Comparison of ENCODE assay signal across 16 cellular contexts in the genomic region with DNA sequence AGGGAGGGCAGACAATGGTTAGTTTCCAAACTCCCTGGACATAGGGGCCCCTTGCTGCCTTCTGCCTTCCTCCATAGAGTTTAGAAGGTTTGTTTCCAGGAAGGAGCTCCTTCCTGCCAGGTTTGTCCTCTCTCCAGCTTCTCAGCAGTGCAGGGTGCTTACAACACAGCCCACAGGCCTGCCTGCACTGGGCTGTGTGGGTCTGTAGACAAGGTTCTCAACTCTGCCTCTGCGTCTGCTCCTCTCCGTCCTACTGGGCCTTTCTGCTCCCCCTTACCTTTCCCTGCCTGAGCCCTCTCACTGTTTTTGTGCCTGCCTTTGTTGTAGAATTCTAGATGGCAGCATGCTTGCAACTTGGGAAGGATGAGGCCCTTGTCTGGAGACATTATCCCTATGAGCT.
DNase-seq lines count a peak whose midpoint lies in the region; ATAC-seq and TF ChIP-seq lines count a peak whose summit lies in the region.
"Had no signal": no experiment of that assay in that cellular context is flagged by ENCODE, and none has a peak within 500 bp of the region (broad histone marks: within the 10 kb centered on the region; RNA-seq: fewer than 3 reads in every experiment).

No MANE protein-coding gene starts in this region.

- H2AFZ ChIP-seq in SK-N-SH (ENCODE audit: low read depth) = no peak overlapping the region

- H3K79me2 ChIP-seq in SK-N-SH (ENCODE audit: insufficient read depth) = peaks cover 100% of the 10 kb centered on the region

- H4K20me1 ChIP-seq in SK-N-SH (ENCODE audit: insufficient read depth) = peaks cover 22% of the 10 kb centered on the region

- 93% methylated on average over 2 of the region's 2 CpGs for WGBS in SK-N-SH (ENCODE audit: low lambda C conversion rate)

- H3K4me1 Mint-ChIP-seq in memory B cell = peaks cover 25% of the 10 kb centered on the region
- H3K4me1 Mint-ChIP-seq in stimulated activated memory B cell treated with anti-CD40 and anti-IgM and Interleukin-4, amounts not matched to agents 10 μg/mL and 1 μg/mL and 100 μg/mL, for 72 hours = peaks cover 37% of the 10 kb centered on the region
- H3K4me1 Mint-ChIP-seq: activated B cell treated with CpG ODN at 0.5 μM for 24 hours had no signal

- no peak overlapping the region for H3K4me3 ChIP-seq in SK-N-SH (ENCODE audit: low read depth in 2 of 2, low read length in 1 of 2)
- H3K4me3 ChIP-seq in A673 (ENCODE audit: low read depth, low read length, poor library complexity, severe bottlenecking) = no peak overlapping the region
- H3K4me3 ChIP-seq: HAP-1, left lung, tibial nerve had no signal

- no peaks in the 10 kb centered on the region for H3K9me3 Mint-ChIP-seq in memory B cell
- H3K9me3 Mint-ChIP-seq in stimulated activated memory B cell treated with anti-CD40 and anti-IgM and Interleukin-4, amounts not matched to agents 10 μg/mL and 1 μg/mL and 100 μg/mL, for 72 hours = no peaks in the 10 kb centered on the region
- H3K9me3 Mint-ChIP-seq: activated B cell treated with CpG ODN at 0.5 μM for 24 hours; activated naive CD4-positive, alpha-beta T cell treated with anti-CD3 and anti-CD28 coated beads, Interleukin-2, amount 50 U/mL, for 72 hours had no signal

- POLR2A ChIA-PET in SK-N-SH (lab: Yijun Ruan, JAX) (interaction anchor here (0.6 to 1.0 kb wide), 2 partner anchors 125 to 386 kb away, joined by 3 read pairs; no protein-coding TSS in a partner anchor), RWPE1 (lab: Yijun Ruan, JAX; ENCODE audit: low non-redundant PET) (no interaction called here), A673 (lab: Charles Lee; ENCODE audit: low non-redundant PET) (interaction anchor here (0.6 kb wide), 1 partner anchor 1796 kb away, joined by 3 read pairs; no protein-coding TSS in a partner anchor)

- H3K27me3 ChIP-seq in SK-N-SH (ENCODE audit: insufficient read depth) = no peaks in the 10 kb centered on the region
- H3K27me3 ChIP-seq in A673 (replicated peaks; ENCODE audit: insufficient read depth, low read depth, low read length, poor library complexity) = no peaks in the 10 kb centered on the region
- H3K27me3 ChIP-seq: left lung, tibial nerve had no signal

- BruUV-seq in A673 (replicated peaks; lab: Mats Ljungman, UMichigan) = no TSS peak

- H3K9ac ChIP-seq in SK-N-SH = no peak overlapping the region

- CTCF ChIA-PET in SK-N-SH (lab: Yijun Ruan, JAX) = interaction anchor here (0.6 to 4.3 kb wide), 21 partner anchors 10 to 136 kb away, joined by 3 to 51 read pairs (median 4); a partner anchor contains a TSS
- CTCF ChIA-PET in RWPE1 (lab: Yijun Ruan, JAX) = interaction anchor here (0.5 to 2.0 kb wide), 20 partner anchors 9 to 732 kb away, joined by 3 to 9 read pairs (median 4); a partner anchor contains a TSS
- CTCF ChIA-PET in A673 (lab: Charles Lee) = interaction anchor here (0.6 to 1.6 kb wide), 9 partner anchors 13 to 1505 kb away, joined by 3 to 9 read pairs (median 5); a partner anchor contains a TSS

- ATAC-seq in SK-N-SH treated with all-trans-retinoic acid at 6 μM for 48 hours = peak; percentile 24; the same call in 2 of the 3 replicates
- ATAC-seq in memory B cell (ENCODE audit: low read depth) = no peak
- ATAC-seq in stimulated activated memory B cell treated with anti-CD40 and anti-IgM and Interleukin-4, amounts not matched to agents 10 μg/mL and 1 μg/mL and 100 μg/mL, for 72 hours = no peak
- no peak for ATAC-seq in GM21786 (IDR thresholded peaks at IDR 0.05; ENCODE audit: unreplicated experiment)

- H3K27ac ChIP-seq in SK-N-SH (ENCODE audit: low read depth in 2 of 2, low read length in 1 of 2) (no peak overlapping the region), RWPE1 (peak overlapping the region; percentile 19; the same call in 1 of the 2 replicates), A673 (ENCODE audit: low read depth, low read length, poor library complexity, severe bottlenecking) (no peak overlapping the region)
- H3K27ac ChIP-seq: 22Rv1, left lung had no signal

- H3K36me3 ChIP-seq in SK-N-SH (replicated peaks in 1 of 2; ENCODE audit: control insufficient read depth in 1 of 2, insufficient read depth in 2 of 2, low read length in 1 of 2) (no peaks in the 10 kb centered on the region), A673 (ENCODE audit: insufficient read depth, low read length, poor library complexity, severe bottlenecking) (no peaks in the 10 kb centered on the region)
- H3K36me3 ChIP-seq: HAP-1, left lung, tibial nerve had no signal

- peaks cover 7% of the 10 kb centered on the region for H3F3A ChIP-seq in SK-N-SH (replicated peaks; ENCODE audit: insufficient read depth)

- H3K4me2 ChIP-seq in SK-N-SH = no peak overlapping the region

- intact Hi-C loops in A673 (cut with micrococcal nuclease; ENCODE audit: unreplicated experiment) = loop anchor here (1.0 kb wide), 2 partner anchors 82 to 127 kb away; no protein-coding TSS in a partner anchor

- H3K4me1 ChIP-seq in SK-N-SH (ENCODE audit: control insufficient read depth in 1 of 2, insufficient read depth in 2 of 2, low read depth in 1 of 2, low read length in 1 of 2) = peaks cover 8 to 14% of the 10 kb centered on the region in 2 experiments; a peak in 2 of 4 replicates
- H3K4me1 ChIP-seq in A673 (ENCODE audit: insufficient read depth, low read length, poor library complexity, severe bottlenecking) = no peaks in the 10 kb centered on the region

- H3K9me3 ChIP-seq in SK-N-SH (no peaks in the 10 kb centered on the region), A673 (ENCODE audit: low read depth, low read length, poor library complexity, severe bottlenecking) (no peaks in the 10 kb centered on the region)
- H3K9me3 ChIP-seq: HAP-1, left lung, tibial nerve had no signal

- H3K4me3 Mint-ChIP-seq in memory B cell = no peak overlapping the region
- H3K4me3 Mint-ChIP-seq in stimulated activated memory B cell treated with anti-CD40 and anti-IgM and Interleukin-4, amounts not matched to agents 10 μg/mL and 1 μg/mL and 100 μg/mL, for 72 hours = no peak overlapping the region
- H3K4me3 Mint-ChIP-seq: activated B cell treated with CpG ODN at 0.5 μM for 24 hours had no signal

- H3K36me3 Mint-ChIP-seq in memory B cell = peaks cover 7% of the 10 kb centered on the region
- H3K36me3 Mint-ChIP-seq in stimulated activated memory B cell treated with anti-CD40 and anti-IgM and Interleukin-4, amounts not matched to agents 10 μg/mL and 1 μg/mL and 100 μg/mL, for 72 hours = peaks cover 6% of the 10 kb centered on the region

- no peak for TF ChIP-seq RAD21 in SK-N-SH (IDR thresholded peaks at IDR 0.05; ENCODE audit: low read length)

- DNase-seq in SK-N-SH (no peak), RWPE1 (ENCODE audit: low spot score) (no peak), memory B cell (ENCODE audit: low spot score in 2 of 2) (no peak), A673 (ENCODE audit: low spot score) (no peak)
- no peak for DNase-seq in activated T-cell treated with anti-CD3 and anti-CD28 coated beads, Interleukin-2, amount 50 U/mL, for 1 hour
- DNase-seq: activated B cell treated with CpG ODN at 0.5 μM for 24 hours; effector CD8-positive, alpha-beta T cell; occipital lobe had no signal

- TF ChIP-seq EP300 in SK-N-SH (IDR thresholded peaks at IDR 0.05; ENCODE audit: borderline replicate concordance in 1 of 2, low read depth in 1 of 2, low read length in 1 of 2) = no peak

- H3K9me2 ChIP-seq in SK-N-SH = no peaks in the 10 kb centered on the region

- no peak for TF ChIP-seq CTCF in SK-N-SH (IDR thresholded peaks at IDR 0.05)
- no peak for TF ChIP-seq CTCF in RWPE1 (conservative IDR thresholded peaks at IDR 0.05; ENCODE audit: low read depth)
- TF ChIP-seq CTCF in A673 (conservative IDR thresholded peaks at IDR 0.05; ENCODE audit: low read depth, low read length) = no peak

- H3K27ac Mint-ChIP-seq in memory B cell = peak overlapping the region; percentile 48
- peak overlapping the region; percentile 2 for H3K27ac Mint-ChIP-seq in stimulated activated memory B cell treated with anti-CD40 and anti-IgM and Interleukin-4, amounts not matched to agents 10 μg/mL and 1 μg/mL and 100 μg/mL, for 72 hours
- H3K27ac Mint-ChIP-seq: activated B cell treated with CpG ODN at 0.5 μM for 24 hours; activated naive CD4-positive, alpha-beta T cell treated with anti-CD3 and anti-CD28 coated beads, Interleukin-2, amount 50 U/mL, for 72 hours had no signal

- no peaks in the 10 kb centered on the region for H3K27me3 Mint-ChIP-seq in memory B cell
- no peaks in the 10 kb centered on the region for H3K27me3 Mint-ChIP-seq in stimulated activated memory B cell treated with anti-CD40 and anti-IgM and Interleukin-4, amounts not matched to agents 10 μg/mL and 1 μg/mL and 100 μg/mL, for 72 hours
- H3K27me3 Mint-ChIP-seq: activated B cell treated with CpG ODN at 0.5 μM for 24 hours had no signal

TF ChIP-seq in SK-N-SH treated with all-trans-retinoic acid at 6 μM for 48 hours, 23 proteins besides CTCF, POLR2A, EP300 and RAD21:
- no peak for TF ChIP-seq TCF4 (CRISPR knock-in tag; IDR thresholded peaks at IDR 0.05; ENCODE audit: borderline replicate concordance)
TF ChIP-seq in SK-N-SH treated with all-trans-retinoic acid at 6 μM for 48 hours: peak in this region for 0.

TF ChIP-seq in SK-N-SH, 30 proteins besides CTCF, POLR2A, EP300 and RAD21 (continues in another document):
- TF ChIP-seq, protein P1, sequence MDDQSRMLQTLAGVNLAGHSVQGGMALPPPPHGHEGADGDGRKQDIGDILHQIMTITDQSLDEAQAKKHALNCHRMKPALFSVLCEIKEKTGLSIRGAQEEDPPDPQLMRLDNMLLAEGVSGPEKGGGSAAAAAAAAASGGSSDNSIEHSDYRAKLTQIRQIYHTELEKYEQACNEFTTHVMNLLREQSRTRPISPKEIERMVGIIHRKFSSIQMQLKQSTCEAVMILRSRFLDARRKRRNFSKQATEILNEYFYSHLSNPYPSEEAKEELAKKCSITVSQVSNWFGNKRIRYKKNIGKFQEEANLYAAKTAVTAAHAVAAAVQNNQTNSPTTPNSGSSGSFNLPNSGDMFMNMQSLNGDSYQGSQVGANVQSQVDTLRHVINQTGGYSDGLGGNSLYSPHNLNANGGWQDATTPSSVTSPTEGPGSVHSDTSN (IDR thresholded peaks at IDR 0.05) = no peak
- TF ChIP-seq SMC3 (IDR thresholded peaks at IDR 0.05; ENCODE audit: low read depth, low read length) = no peak
- no peak for TF ChIP-seq FOXJ3 (CRISPR knock-in tag; IDR thresholded peaks at IDR 0.05)
- TF ChIP-seq SIN3A (IDR thresholded peaks at IDR 0.05; ENCODE audit: borderline replicate concordance, low read depth, low read length) = no peak
- no peak for TF ChIP-seq NFIC (IDR thresholded peaks at IDR 0.05; ENCODE audit: borderline replicate concordance)
- TF ChIP-seq MEF2A (IDR thresholded peaks at IDR 0.05; ENCODE audit: borderline replicate concordance, low read depth) = no peak
- TF ChIP-seq ELF1 (IDR thresholded peaks at IDR 0.05) = no peak
- TF ChIP-seq FOXM1 (IDR thresholded peaks at IDR 0.05; ENCODE audit: low read depth) = no peak
- TF ChIP-seq, protein P2, sequence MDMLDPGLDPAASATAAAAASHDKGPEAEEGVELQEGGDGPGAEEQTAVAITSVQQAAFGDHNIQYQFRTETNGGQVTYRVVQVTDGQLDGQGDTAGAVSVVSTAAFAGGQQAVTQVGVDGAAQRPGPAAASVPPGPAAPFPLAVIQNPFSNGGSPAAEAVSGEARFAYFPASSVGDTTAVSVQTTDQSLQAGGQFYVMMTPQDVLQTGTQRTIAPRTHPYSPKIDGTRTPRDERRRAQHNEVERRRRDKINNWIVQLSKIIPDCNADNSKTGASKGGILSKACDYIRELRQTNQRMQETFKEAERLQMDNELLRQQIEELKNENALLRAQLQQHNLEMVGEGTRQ (IDR thresholded peaks at IDR 0.05; ENCODE audit: borderline replicate concordance, low read depth, low read length) = no peak
